ENCODE assay signal across 8 cellular contexts in genomic region chr3:122383915-122384697, GRCh38. TPM values are rescaled to one million over a fixed set of nuclear protein-coding genes. Genes with fewer than 3 reads are reported as not detected.
DNase-seq lines count a peak whose midpoint lies in the region; ATAC-seq and TF ChIP-seq lines count a peak whose summit lies in the region.

FAM162A (plus strand) TSS chr3:122384182; CDS start chr3:122384266, 84 bp downstream.

- ATAC-seq in activated T-helper 17 cell treated with anti-CD3 and anti-CD28 coated beads, Interleukin-2, amount 50 U/mL, for 72 hours (replicated peaks) = peak; percentile 88
- ATAC-seq in natural killer cell treated with Interleukin-12 subunit alpha and Interleukin-12 subunit beta and Interleukin-15 and Interleukin-18, amount 100 ng/mL, for 72 hours = peak; percentile 98 to 99

- peak within 1 kb of the TSS; percentile 84 for H3K4me3 ChIP-seq in fibroblast of mammary gland (ENCODE audit: control insufficient read depth, low read depth, low read length)

- no peaks in the 10 kb centered on the region for H3K9me3 Mint-ChIP-seq in activated T-helper 17 cell treated with anti-CD3 and anti-CD28 coated beads, Interleukin-2, amount 50 U/mL, for 72 hours
- H3K9me3 Mint-ChIP-seq in natural killer cell treated with Interleukin-12 subunit alpha and Interleukin-12 subunit beta and Interleukin-15 and Interleukin-18, amount 100 ng/mL, for 72 hours = no peaks in the 10 kb centered on the region
- no peaks in the 10 kb centered on the region for H3K9me3 Mint-ChIP-seq in stimulated activated naive CD8-positive, alpha-beta T cell treated with anti-CD3 and anti-CD28 coated beads, Interleukin-15, Interleukin-2, amounts not matched to agents 100 ng/mL and 50 ng/mL, for 24 hours

- DNase-seq in EL (peak; percentile 94), GOT3 (lab: John Stamatoyannopoulos, UW) (peak; percentile 69), RPMI8226 (peak; percentile 97), fibroblast of mammary gland (ENCODE audit: low read depth) (peak; percentile 78)
- DNase-seq in natural killer cell treated with Interleukin-12 subunit alpha and Interleukin-12 subunit beta and Interleukin-15 and Interleukin-18, amount 100 ng/mL, for 72 hours (ENCODE audit: low spot score) = peak; percentile 96

- peak within 1 kb of the TSS; percentile 95 for H3K4me3 Mint-ChIP-seq in activated T-helper 17 cell treated with anti-CD3 and anti-CD28 coated beads, Interleukin-2, amount 50 U/mL, for 72 hours
- peak within 1 kb of the TSS; percentile 93 for H3K4me3 Mint-ChIP-seq in natural killer cell treated with Interleukin-12 subunit alpha and Interleukin-12 subunit beta and Interleukin-15 and Interleukin-18, amount 100 ng/mL, for 72 hours
- H3K4me3 Mint-ChIP-seq in stimulated activated naive CD8-positive, alpha-beta T cell treated with anti-CD3 and anti-CD28 coated beads, Interleukin-15, Interleukin-2, amounts not matched to agents 100 ng/mL and 50 ng/mL, for 24 hours = peak within 1 kb of the TSS; percentile 97

- H3K4me1 Mint-ChIP-seq in activated T-helper 17 cell treated with anti-CD3 and anti-CD28 coated beads, Interleukin-2, amount 50 U/mL, for 72 hours = peaks cover 34% of the 10 kb centered on the region
- peaks cover 33 to 35% of the 10 kb centered on the region in 2 donors for H3K4me1 Mint-ChIP-seq in natural killer cell treated with Interleukin-12 subunit alpha and Interleukin-12 subunit beta and Interleukin-15 and Interleukin-18, amount 100 ng/mL, for 72 hours (ENCODE audit: low read depth in 2 of 2)
- H3K4me1 Mint-ChIP-seq in stimulated activated naive CD8-positive, alpha-beta T cell treated with anti-CD3 and anti-CD28 coated beads, Interleukin-15, Interleukin-2, amounts not matched to agents 100 ng/mL and 50 ng/mL, for 24 hours (ENCODE audit: low read depth) = peaks cover 70% of the 10 kb centered on the region

- peak within 1 kb of the TSS; percentile 99 for H3K27ac Mint-ChIP-seq in activated T-helper 17 cell treated with anti-CD3 and anti-CD28 coated beads, Interleukin-2, amount 50 U/mL, for 72 hours
- peak within 1 kb of the TSS; percentile 95 to 99 for H3K27ac Mint-ChIP-seq in natural killer cell treated with Interleukin-12 subunit alpha and Interleukin-12 subunit beta and Interleukin-15 and Interleukin-18, amount 100 ng/mL, for 72 hours
- H3K27ac Mint-ChIP-seq in stimulated activated naive CD8-positive, alpha-beta T cell treated with anti-CD3 and anti-CD28 coated beads, Interleukin-15, Interleukin-2, amounts not matched to agents 100 ng/mL and 50 ng/mL, for 24 hours = peak within 1 kb of the TSS; percentile 98

- H3K27me3 Mint-ChIP-seq in activated T-helper 17 cell treated with anti-CD3 and anti-CD28 coated beads, Interleukin-2, amount 50 U/mL, for 72 hours = no peaks in the 10 kb centered on the region
- no peaks in the 10 kb centered on the region for H3K27me3 Mint-ChIP-seq in natural killer cell treated with Interleukin-12 subunit alpha and Interleukin-12 subunit beta and Interleukin-15 and Interleukin-18, amount 100 ng/mL, for 72 hours
- no peaks in the 10 kb centered on the region for H3K27me3 Mint-ChIP-seq in stimulated activated naive CD8-positive, alpha-beta T cell treated with anti-CD3 and anti-CD28 coated beads, Interleukin-15, Interleukin-2, amounts not matched to agents 100 ng/mL and 50 ng/mL, for 24 hours

- H3K36me3 Mint-ChIP-seq in activated T-helper 17 cell treated with anti-CD3 and anti-CD28 coated beads, Interleukin-2, amount 50 U/mL, for 72 hours (ENCODE audit: low read depth) = peaks cover 78% of the 10 kb centered on the region
- H3K36me3 Mint-ChIP-seq in natural killer cell treated with Interleukin-12 subunit alpha and Interleukin-12 subunit beta and Interleukin-15 and Interleukin-18, amount 100 ng/mL, for 72 hours = no peaks in the 10 kb centered on the region
- H3K36me3 Mint-ChIP-seq in stimulated activated naive CD8-positive, alpha-beta T cell treated with anti-CD3 and anti-CD28 coated beads, Interleukin-15, Interleukin-2, amounts not matched to agents 100 ng/mL and 50 ng/mL, for 24 hours (ENCODE audit: low read depth) = peaks cover 49% of the 10 kb centered on the region

- TF ChIP-seq CTCF in LNCAP (IDR thresholded peaks at IDR 0.05) = peak; percentile 78
- TF ChIP-seq CTCF in fibroblast of mammary gland (conservative IDR thresholded peaks at IDR 0.05; ENCODE audit: control insufficient read depth, insufficient read depth, low read depth, low read length) = peak; percentile 13

RNA-seq across cellular contexts. Expression of gene FAM162A, which starts in this region (rescaled TPM):
- total RNA-seq in activated T-helper 17 cell treated with anti-CD3 and anti-CD28 coated beads, Interleukin-2, amount 50 U/mL, for 72 hours = 100 to 1,000 TPM; 113 to 179 TPM
- total RNA-seq in natural killer cell treated with Interleukin-12 subunit alpha and Interleukin-12 subunit beta and Interleukin-15 and Interleukin-18, amount 100 ng/mL, for 72 hours = 10 to 100 TPM; 37.3 to 53.4 TPM

Comparison
In these comparisons a context has a peak if more than half of its experiments do, and no peak if none do; other contexts are left out.
1. Peak in every context shown above with its lines: DNase-seq, ATAC-seq and H3K4me3 ChIP-seq.